In genomic region chr7:154484406-154484805, GRCh38 we compare ENCODE assay signal across 14 cellular contexts.
DNase-seq lines count a peak whose midpoint lies in the region; ATAC-seq and TF ChIP-seq lines count a peak whose summit lies in the region.
"Had no signal": no experiment of that assay in that cellular context is flagged by ENCODE, and none has a peak within 500 bp of the region (broad histone marks: within the 10 kb centered on the region; RNA-seq: fewer than 3 reads in every experiment).

No MANE protein-coding gene starts in this region.

- no peak overlapping the region for H3K4me3 Mint-ChIP-seq in MCF 10A (ENCODE audit: unreplicated experiment)
- H3K4me3 Mint-ChIP-seq: activated T-helper 17 cell treated with anti-CD3 and anti-CD28 coated beads, Interleukin-2, amount 50 U/mL, for 72 hours; stimulated activated effector memory CD8-positive, alpha-beta T cell treated with anti-CD3 and anti-CD28 coated beads, Interleukin-12 subunit alpha, Interleukin-12 subunit beta, amount 100 ng/mL, for 72 hours had no signal

- CTCF ChIA-PET in MCF 10A (lab: Yijun Ruan, JAX), result interaction anchor here (1.3 kb wide), 1 partner anchor 19 kb away, joined by 4 read pairs; no protein-coding TSS in a partner anchor

- no peaks in the 10 kb centered on the region for H3K4me1 Mint-ChIP-seq in MCF 10A (ENCODE audit: insufficient read depth, unreplicated experiment)
- H3K4me1 Mint-ChIP-seq: activated T-helper 17 cell treated with anti-CD3 and anti-CD28 coated beads, Interleukin-2, amount 50 U/mL, for 72 hours; stimulated activated effector memory CD8-positive, alpha-beta T cell treated with anti-CD3 and anti-CD28 coated beads, Interleukin-12 subunit alpha, Interleukin-12 subunit beta, amount 100 ng/mL, for 72 hours had no signal

- H3K36me3 Mint-ChIP-seq in MCF 10A (ENCODE audit: insufficient read depth, unreplicated experiment), result no peaks in the 10 kb centered on the region
- H3K36me3 Mint-ChIP-seq: stimulated activated effector memory CD8-positive, alpha-beta T cell treated with anti-CD3 and anti-CD28 coated beads, Interleukin-12 subunit alpha, Interleukin-12 subunit beta, amount 100 ng/mL, for 72 hours had no signal

- TF ChIP-seq CTCF in MCF 10A (IDR thresholded peaks at IDR 0.05; ENCODE audit: unreplicated experiment), result no peak

- H3K27ac ChIP-seq in caudate nucleus (ENCODE audit: low read depth, low read length), result peak overlapping the region; percentile 94
- H3K27ac ChIP-seq: skin epidermis had no signal

- peak in 12 of 14 donors; percentile 30 to 76 (median 70) for DNase-seq in C1 segment of cervical spinal cord (lab: John Stamatoyannopoulos, UW)
- DNase-seq in NCI-H1436 treated with DMSO at 0.1 percent for 48 hours (lab: John Stamatoyannopoulos, UW), result peak; percentile 73
- peak in 59 of 61 donors; percentile 2 to 92 (median 68) for DNase-seq in caudate nucleus (lab: John Stamatoyannopoulos, UW)
- peak; percentile 88 for DNase-seq in midbrain (lab: John Stamatoyannopoulos, UW)
- DNase-seq in NCI-H510A treated with DMSO at 0.1 percent for 48 hours (lab: John Stamatoyannopoulos, UW), result no peak
- DNase-seq in MCF 10A (ENCODE audit: unreplicated experiment), result no peak
- DNase-seq: activated CD8-positive, alpha-beta memory T cell treated with anti-CD3 and anti-CD28 coated beads for 24 hours; KBM-7; NCI-H1048 had no signal

- no peaks in the 10 kb centered on the region for H3K27me3 Mint-ChIP-seq in MCF 10A (ENCODE audit: insufficient read depth, unreplicated experiment)
- H3K27me3 Mint-ChIP-seq: activated T-helper 17 cell treated with anti-CD3 and anti-CD28 coated beads, Interleukin-2, amount 50 U/mL, for 72 hours had no signal

- POLR2A ChIA-PET in MCF 10A (lab: Yijun Ruan, JAX), result no interaction called here

- ATAC-seq in GM21723 (IDR thresholded peaks at IDR 0.05; ENCODE audit: unreplicated experiment) (no peak), HG03095 (IDR thresholded peaks at IDR 0.05; ENCODE audit: unreplicated experiment) (no peak)
- ATAC-seq: activated T-helper 17 cell treated with anti-CD3 and anti-CD28 coated beads, Interleukin-2, amount 50 U/mL, for 72 hours; stimulated activated effector memory CD8-positive, alpha-beta T cell treated with anti-CD3 and anti-CD28 coated beads, Interleukin-12 subunit alpha, Interleukin-12 subunit beta, amount 100 ng/mL, for 72 hours had no signal

- H3K27ac Mint-ChIP-seq in MCF 10A (ENCODE audit: low read depth, unreplicated experiment), result no peak overlapping the region
- H3K27ac Mint-ChIP-seq: activated T-helper 17 cell treated with anti-CD3 and anti-CD28 coated beads, Interleukin-2, amount 50 U/mL, for 72 hours; stimulated activated effector memory CD8-positive, alpha-beta T cell treated with anti-CD3 and anti-CD28 coated beads, Interleukin-12 subunit alpha, Interleukin-12 subunit beta, amount 100 ng/mL, for 72 hours had no signal

- peaks cover 20% of the 10 kb centered on the region for H3K9me3 Mint-ChIP-seq in MCF 10A (ENCODE audit: unreplicated experiment)

- BruUV-seq in MCF 10A (replicated peaks; lab: Mats Ljungman, UMichigan), result no TSS peak

- intact Hi-C loops in MCF 10A (cut with micrococcal nuclease), result no loop called here

Comparison
In these comparisons a context has a peak if more than half of its experiments do, and no peak if none do; other contexts are left out.
1. DNase-seq: peak in C1 segment of cervical spinal cord (12 of 14), NCI-H1436 treated with DMSO at 0.1 percent for 48 hours (single experiment), caudate nucleus (59 of 61) and midbrain (single experiment); none in NCI-H510A treated with DMSO at 0.1 percent for 48 hours (single experiment) and MCF 10A (single experiment).